In the genomic region with DNA sequence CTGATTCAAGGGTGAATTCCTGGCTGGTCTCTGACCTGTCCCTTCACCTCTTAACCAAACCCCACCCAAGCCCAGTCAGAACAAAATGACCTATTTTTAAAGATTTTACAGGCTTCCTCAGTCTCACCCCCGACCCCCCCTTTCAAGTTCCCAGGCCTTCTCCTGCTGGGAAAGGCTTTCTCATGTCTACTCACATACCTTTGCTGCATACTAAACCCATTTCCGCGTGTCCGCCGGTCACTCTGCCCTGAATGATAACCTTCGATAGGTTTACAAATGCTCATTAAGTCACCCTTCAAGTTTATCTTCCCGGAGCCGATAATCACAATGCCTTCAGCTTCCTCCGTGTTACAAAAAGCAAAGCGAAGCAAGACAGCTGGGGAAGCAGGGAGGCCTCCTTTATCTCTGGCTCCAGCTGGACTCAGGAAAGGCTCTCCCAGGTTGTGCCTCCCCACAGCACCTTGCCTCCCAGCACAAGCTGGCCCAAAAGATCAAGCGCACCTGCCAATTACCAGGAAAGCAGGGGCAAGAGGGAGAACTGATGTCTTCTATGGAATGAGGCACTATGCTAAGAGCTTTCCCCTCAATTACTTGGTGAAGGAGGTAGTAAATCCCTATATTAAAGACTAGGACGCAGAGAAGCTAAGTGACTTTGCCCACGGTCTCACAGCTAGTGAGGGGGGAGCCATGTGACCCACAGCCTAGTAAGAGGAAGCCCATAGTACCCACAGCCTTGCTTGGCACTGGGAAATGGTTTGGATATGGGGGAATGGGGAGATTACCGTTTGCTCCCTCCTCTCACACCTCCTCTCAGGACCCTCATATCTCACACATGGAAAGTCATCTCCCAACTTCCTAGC, we compare ENCODE assay signal across 16 cellular contexts. TPM values are rescaled to one million over a fixed set of nuclear protein-coding genes. Genes with fewer than 3 reads are reported as not detected.
DNase-seq lines count a peak whose midpoint lies in the region; ATAC-seq and TF ChIP-seq lines count a peak whose summit lies in the region.
"Had no signal": no experiment of that assay in that cellular context is flagged by ENCODE, and none has a peak within 500 bp of the region (broad histone marks: within the 10 kb centered on the region; RNA-seq: fewer than 3 reads in every experiment).

No MANE protein-coding gene starts in this region.

- WGBS in right lobe of liver (ENCODE audit: insufficient coverage, low coverage, low lambda C conversion rate, missing lambda C conversion rate), result 53% methylated on average over 11 of the region's 14 CpGs

- H3K27me3 ChIP-seq in right lobe of liver (no peaks in the 10 kb centered on the region), subcutaneous abdominal adipose tissue (ENCODE audit: control insufficient read depth in 5 of 5, insufficient read depth in 4 of 5, low read length in 5 of 5) (no peaks in the 10 kb centered on the region)
- H3K27me3 ChIP-seq: testis had no signal

- TF ChIP-seq CTCF in choroid plexus epithelial cell (conservative IDR thresholded peaks at IDR 0.05; ENCODE audit: low read depth, low read length), result no peak
- TF ChIP-seq CTCF in right lobe of liver (IDR thresholded peaks at IDR 0.05), result no peak

- H3K4me1 ChIP-seq in right lobe of liver (peaks cover 0 to 4% (median 0%) of the 10 kb centered on the region in 4 donors), subcutaneous abdominal adipose tissue (ENCODE audit: control insufficient read depth in 5 of 5, insufficient read depth in 5 of 5, low read length in 5 of 5) (peaks cover 5 to 88% (median 27%) of the 10 kb centered on the region in 5 donors)
- H3K4me1 ChIP-seq: A549 had no signal

- no peak for TF ChIP-seq POLR2A in right lobe of liver (IDR thresholded peaks at IDR 0.05)

- intact Hi-C loops in right lobe of liver (cut with DNase I), result no loop called here

- peaks cover 11% of the 10 kb centered on the region for H3K36me3 Mint-ChIP-seq in activated naive CD8-positive, alpha-beta T cell treated with anti-CD3 and anti-CD28 coated beads, Interleukin-2, amount 10 ng/mL, durations not matched to agents 7 days and 5 days
- H3K36me3 Mint-ChIP-seq in activated naive CD8-positive, alpha-beta T cell treated with anti-CD3 and anti-CD28 coated beads, Interleukin-2, amount 50 U/mL, for 24 hours (ENCODE audit: low read depth), result peaks cover 1% of the 10 kb centered on the region

- DNase-seq in activated naive CD8-positive, alpha-beta T cell treated with anti-CD3 and anti-CD28 coated beads, Interleukin-2, amount 10 ng/mL, durations not matched to agents 7 days and 5 days, result no peak
- no peak for DNase-seq in activated naive CD8-positive, alpha-beta T cell treated with anti-CD3 and anti-CD28 coated beads, Interleukin-2, amount 50 U/mL, for 24 hours
- DNase-seq in choroid plexus epithelial cell (ENCODE audit: low read depth) (peak; percentile 23), right lobe of liver (no peak), GOT3 (lab: John Stamatoyannopoulos, UW) (no peak)
- DNase-seq in stimulated activated CD4-positive, alpha-beta T cell treated with anti-CD3 and anti-CD28 coated beads, Interleukin-2, amount 100 ng/mL, for 24 hours, result no peak
- DNase-seq: activated T-cell treated with anti-CD3 and anti-CD28 coated beads, Interleukin-2, amount 50 U/mL, for 24 hours; Caco-2; naive thymus-derived CD8-positive, alpha-beta T cell; SK-N-SH; testis had no signal

- no peak overlapping the region for H3K4me3 ChIP-seq in choroid plexus epithelial cell (ENCODE audit: low read depth, low read length)
- H3K4me3 ChIP-seq in right lobe of liver, result no peak overlapping the region
- H3K4me3 ChIP-seq in subcutaneous abdominal adipose tissue (ENCODE audit: low read depth in 1 of 5, low read length in 5 of 5), result peak overlapping the region in 1 of 5 donors; percentile 11
- H3K4me3 ChIP-seq: A549, testis had no signal

- no peaks in the 10 kb centered on the region for H3K27me3 Mint-ChIP-seq in activated naive CD8-positive, alpha-beta T cell treated with anti-CD3 and anti-CD28 coated beads, Interleukin-2, amount 10 ng/mL, durations not matched to agents 7 days and 5 days
- no peaks in the 10 kb centered on the region for H3K27me3 Mint-ChIP-seq in activated naive CD8-positive, alpha-beta T cell treated with anti-CD3 and anti-CD28 coated beads, Interleukin-2, amount 50 U/mL, for 24 hours
- H3K27me3 Mint-ChIP-seq: activated T-cell treated with anti-CD3 and anti-CD28 coated beads, Interleukin-2, amount 50 U/mL, for 24 hours; naive thymus-derived CD8-positive, alpha-beta T cell had no signal

- H3K9me3 ChIP-seq in right lobe of liver, result no peaks in the 10 kb centered on the region
- no peaks in the 10 kb centered on the region for H3K9me3 ChIP-seq in subcutaneous abdominal adipose tissue (ENCODE audit: control insufficient read depth in 5 of 5, low read length in 5 of 5)
- H3K9me3 ChIP-seq: A549, Caco-2, SK-N-SH, testis had no signal

- no peak for ATAC-seq in activated naive CD8-positive, alpha-beta T cell treated with anti-CD3 and anti-CD28 coated beads, Interleukin-2, amount 10 ng/mL, durations not matched to agents 7 days and 5 days (ENCODE audit: low read depth)
- ATAC-seq in activated naive CD8-positive, alpha-beta T cell treated with anti-CD3 and anti-CD28 coated beads, Interleukin-2, amount 50 U/mL, for 24 hours, result no peak
- ATAC-seq in right lobe of liver, result peak; percentile 34 to 59 (median 52)
- no peak for ATAC-seq in GM21515 (IDR thresholded peaks at IDR 0.05; ENCODE audit: unreplicated experiment)
- ATAC-seq: A549; activated CD4-positive, CD25-positive, alpha-beta regulatory T cell treated with anti-CD3 and anti-CD28 coated beads, Interleukin-2, amount 50 U/mL, for 24 hours; naive thymus-derived CD8-positive, alpha-beta T cell had no signal

- H3K4me1 Mint-ChIP-seq in activated naive CD8-positive, alpha-beta T cell treated with anti-CD3 and anti-CD28 coated beads, Interleukin-2, amount 10 ng/mL, durations not matched to agents 7 days and 5 days, result peaks cover 12% of the 10 kb centered on the region
- H3K4me1 Mint-ChIP-seq in activated naive CD8-positive, alpha-beta T cell treated with anti-CD3 and anti-CD28 coated beads, Interleukin-2, amount 50 U/mL, for 24 hours, result peaks cover 2% of the 10 kb centered on the region

- H3K27ac ChIP-seq in right lobe of liver, result peak overlapping the region in 2 of 3 donors; percentile 7 to 24
- H3K27ac ChIP-seq in subcutaneous abdominal adipose tissue (ENCODE audit: low read depth, low read length), result peak overlapping the region; percentile 70
- H3K27ac ChIP-seq: A549, testis had no signal

- H3K36me3 ChIP-seq in right lobe of liver (no peaks in the 10 kb centered on the region), subcutaneous abdominal adipose tissue (ENCODE audit: control insufficient read depth in 5 of 5, insufficient read depth in 5 of 5, low read length in 5 of 5) (peaks cover 0 to 14% (median 5%) of the 10 kb centered on the region in 5 donors)

- H3K9ac ChIP-seq in subcutaneous abdominal adipose tissue (ENCODE audit: low read length in 5 of 5), result peak overlapping the region in 2 of 5 donors; percentile 48 to 57
- H3K9ac ChIP-seq: SK-N-SH had no signal

- POLR2A ChIA-PET in activated naive CD8-positive, alpha-beta T cell treated with anti-CD3 and anti-CD28 coated beads, Interleukin-2, amount 10 ng/mL, durations not matched to agents 7 days and 5 days (lab: Charles Lee), result no interaction called here

- H3K27ac Mint-ChIP-seq in activated naive CD8-positive, alpha-beta T cell treated with anti-CD3 and anti-CD28 coated beads, Interleukin-2, amount 10 ng/mL, durations not matched to agents 7 days and 5 days, result peak overlapping the region; percentile 55
- H3K27ac Mint-ChIP-seq in activated naive CD8-positive, alpha-beta T cell treated with anti-CD3 and anti-CD28 coated beads, Interleukin-2, amount 50 U/mL, for 24 hours, result no peak overlapping the region
- H3K27ac Mint-ChIP-seq: activated T-cell treated with anti-CD3 and anti-CD28 coated beads, Interleukin-2, amount 50 U/mL, for 24 hours had no signal

- H3K9me3 Mint-ChIP-seq in activated naive CD8-positive, alpha-beta T cell treated with anti-CD3 and anti-CD28 coated beads, Interleukin-2, amount 10 ng/mL, durations not matched to agents 7 days and 5 days, result no peaks in the 10 kb centered on the region
- no peaks in the 10 kb centered on the region for H3K9me3 Mint-ChIP-seq in activated naive CD8-positive, alpha-beta T cell treated with anti-CD3 and anti-CD28 coated beads, Interleukin-2, amount 50 U/mL, for 24 hours
- H3K9me3 Mint-ChIP-seq: activated T-cell treated with anti-CD3 and anti-CD28 coated beads, Interleukin-2, amount 50 U/mL, for 24 hours; naive thymus-derived CD8-positive, alpha-beta T cell had no signal

- H3K4me3 Mint-ChIP-seq in activated naive CD8-positive, alpha-beta T cell treated with anti-CD3 and anti-CD28 coated beads, Interleukin-2, amount 10 ng/mL, durations not matched to agents 7 days and 5 days, result peak overlapping the region; percentile 9
- H3K4me3 Mint-ChIP-seq in activated naive CD8-positive, alpha-beta T cell treated with anti-CD3 and anti-CD28 coated beads, Interleukin-2, amount 50 U/mL, for 24 hours, result no peak overlapping the region
- H3K4me3 Mint-ChIP-seq: activated T-cell treated with anti-CD3 and anti-CD28 coated beads, Interleukin-2, amount 50 U/mL, for 24 hours; naive thymus-derived CD8-positive, alpha-beta T cell had no signal

RNA-seq across cellular contexts. Expression of a gene that starts 15.9 kb away (rescaled TPM):
- total RNA-seq in activated naive CD8-positive, alpha-beta T cell treated with anti-CD3 and anti-CD28 coated beads, Interleukin-2, amount 10 ng/mL, durations not matched to agents 7 days and 5 days, result 10 to 100 TPM; 51.9 to 53.0 TPM
- total RNA-seq in right lobe of liver, result 10 to 100 TPM; 30.5 to 45.7 (median 32.2) TPM

RNA-seq across cellular contexts. Expression of a gene that starts 50.8 kb away (rescaled TPM):
- not detected for total RNA-seq in activated naive CD8-positive, alpha-beta T cell treated with anti-CD3 and anti-CD28 coated beads, Interleukin-2, amount 10 ng/mL, durations not matched to agents 7 days and 5 days
- total RNA-seq in right lobe of liver, result 10 to 100 TPM in 2 of 6 experiments, 1 to 10 TPM in 4; 4.3 to 21.8 (median 7.6) TPM
- total RNA-seq: Caco-2; kidney epithelial cell; naive thymus-derived CD8-positive, alpha-beta T cell had no signal

Comparison
In these comparisons a context has a peak if more than half of its experiments do, and no peak if none do; other contexts are left out.
1. ATAC-seq: peak in right lobe of liver (4 of 4); none in activated naive CD8-positive, alpha-beta T cell treated with anti-CD3 and anti-CD28 coated beads, Interleukin-2, amount 10 ng/mL, durations not matched to agents 7 days and 5 days (single experiment), activated naive CD8-positive, alpha-beta T cell treated with anti-CD3 and anti-CD28 coated beads, Interleukin-2, amount 50 U/mL, for 24 hours (single experiment) and GM21515 (single experiment).
2. RNA of a gene that starts 50.8 kb away (total RNA-seq): 4.3 to 21.8 TPM in right lobe of liver; not detected in activated naive CD8-positive, alpha-beta T cell treated with anti-CD3 and anti-CD28 coated beads, Interleukin-2, amount 10 ng/mL, durations not matched to agents 7 days and 5 days; every median in the first group is over 4 times any median in the second.